1 cellular context compared by ENCODE assay signal in the genomic region with DNA sequence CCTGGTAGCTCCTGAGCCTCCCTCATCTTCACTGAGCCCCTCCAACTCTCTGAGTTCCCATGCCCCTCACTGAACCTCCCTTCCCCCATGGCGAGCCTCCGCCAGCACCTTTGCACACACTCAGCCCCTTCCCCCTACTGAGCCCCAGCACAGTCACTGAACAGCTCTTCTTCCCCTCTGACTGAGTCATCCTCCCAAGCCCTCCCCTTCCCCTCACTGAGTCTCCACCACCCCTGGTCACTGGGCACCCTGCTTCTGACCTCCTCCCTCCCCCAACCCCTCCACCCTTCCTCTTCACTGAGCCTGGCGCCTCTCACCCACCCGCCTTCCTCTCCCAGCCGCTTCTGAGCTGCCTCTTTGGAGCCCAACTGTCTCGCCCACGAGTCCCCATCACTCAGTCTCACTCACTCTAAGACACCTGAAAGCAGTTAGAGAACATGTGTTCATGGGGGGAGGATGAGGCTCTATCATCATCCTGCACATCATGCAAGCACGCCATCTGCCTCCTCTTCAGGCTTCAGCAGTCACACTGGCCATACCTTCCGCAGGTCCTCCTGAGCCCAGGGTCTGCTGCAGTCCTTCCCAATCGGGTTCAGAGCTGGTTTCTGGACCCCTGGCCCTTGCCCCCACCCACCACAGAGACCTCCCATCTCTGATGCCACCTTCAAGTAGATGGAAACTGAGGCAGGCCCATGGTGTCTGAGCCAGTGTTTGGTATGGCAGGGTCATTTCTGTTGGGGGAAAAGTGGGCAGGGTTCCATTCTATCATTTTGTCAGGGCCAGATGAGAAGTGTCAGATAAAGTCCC.
TF ChIP-seq lines count a peak whose summit lies in the region.

No MANE protein-coding gene starts in this region.

TF ChIP-seq in HepG2, 621 proteins besides CTCF, POLR2A, EP300 and RAD21 (continued from another document and continues in another):
- TF ChIP-seq, protein P1, sequence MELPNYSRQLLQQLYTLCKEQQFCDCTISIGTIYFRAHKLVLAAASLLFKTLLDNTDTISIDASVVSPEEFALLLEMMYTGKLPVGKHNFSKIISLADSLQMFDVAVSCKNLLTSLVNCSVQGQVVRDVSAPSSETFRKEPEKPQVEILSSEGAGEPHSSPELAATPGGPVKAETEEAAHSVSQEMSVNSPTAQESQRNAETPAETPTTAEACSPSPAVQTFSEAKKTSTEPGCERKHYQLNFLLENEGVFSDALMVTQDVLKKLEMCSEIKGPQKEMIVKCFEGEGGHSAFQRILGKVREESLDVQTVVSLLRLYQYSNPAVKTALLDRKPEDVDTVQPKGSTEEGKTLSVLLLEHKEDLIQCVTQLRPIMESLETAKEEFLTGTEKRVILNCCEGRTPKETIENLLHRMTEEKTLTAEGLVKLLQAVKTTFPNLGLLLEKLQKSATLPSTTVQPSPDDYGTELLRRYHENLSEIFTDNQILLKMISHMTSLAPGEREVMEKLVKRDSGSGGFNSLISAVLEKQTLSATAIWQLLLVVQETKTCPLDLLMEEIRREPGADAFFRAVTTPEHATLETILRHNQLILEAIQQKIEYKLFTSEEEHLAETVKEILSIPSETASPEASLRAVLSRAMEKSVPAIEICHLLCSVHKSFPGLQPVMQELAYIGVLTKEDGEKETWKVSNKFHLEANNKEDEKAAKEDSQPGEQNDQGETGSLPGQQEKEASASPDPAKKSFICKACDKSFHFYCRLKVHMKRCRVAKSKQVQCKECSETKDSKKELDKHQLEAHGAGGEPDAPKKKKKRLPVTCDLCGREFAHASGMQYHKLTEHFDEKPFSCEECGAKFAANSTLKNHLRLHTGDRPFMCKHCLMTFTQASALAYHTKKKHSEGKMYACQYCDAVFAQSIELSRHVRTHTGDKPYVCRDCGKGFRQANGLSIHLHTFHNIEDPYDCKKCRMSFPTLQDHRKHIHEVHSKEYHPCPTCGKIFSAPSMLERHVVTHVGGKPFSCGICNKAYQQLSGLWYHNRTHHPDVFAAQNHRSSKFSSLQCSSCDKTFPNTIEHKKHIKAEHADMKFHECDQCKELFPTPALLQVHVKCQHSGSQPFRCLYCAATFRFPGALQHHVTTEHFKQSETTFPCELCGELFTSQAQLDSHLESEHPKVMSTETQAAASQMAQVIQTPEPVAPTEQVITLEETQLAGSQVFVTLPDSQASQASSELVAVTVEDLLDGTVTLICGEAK (IDR thresholded peaks at IDR 0.05), result no peak
- TF ChIP-seq, protein P1 (CRISPR knock-in tag; IDR thresholded peaks at IDR 0.05), result no peak
- TF ChIP-seq, protein P2, sequence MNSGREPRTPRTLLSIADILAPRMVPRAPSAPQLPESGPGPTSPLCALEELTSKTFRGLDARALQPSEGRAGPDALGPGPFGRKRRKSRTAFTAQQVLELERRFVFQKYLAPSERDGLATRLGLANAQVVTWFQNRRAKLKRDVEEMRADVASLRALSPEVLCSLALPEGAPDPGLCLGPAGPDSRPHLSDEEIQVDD (CRISPR knock-in tag; IDR thresholded peaks at IDR 0.05; ENCODE audit: borderline replicate concordance), result no peak
- TF ChIP-seq, protein P3, sequence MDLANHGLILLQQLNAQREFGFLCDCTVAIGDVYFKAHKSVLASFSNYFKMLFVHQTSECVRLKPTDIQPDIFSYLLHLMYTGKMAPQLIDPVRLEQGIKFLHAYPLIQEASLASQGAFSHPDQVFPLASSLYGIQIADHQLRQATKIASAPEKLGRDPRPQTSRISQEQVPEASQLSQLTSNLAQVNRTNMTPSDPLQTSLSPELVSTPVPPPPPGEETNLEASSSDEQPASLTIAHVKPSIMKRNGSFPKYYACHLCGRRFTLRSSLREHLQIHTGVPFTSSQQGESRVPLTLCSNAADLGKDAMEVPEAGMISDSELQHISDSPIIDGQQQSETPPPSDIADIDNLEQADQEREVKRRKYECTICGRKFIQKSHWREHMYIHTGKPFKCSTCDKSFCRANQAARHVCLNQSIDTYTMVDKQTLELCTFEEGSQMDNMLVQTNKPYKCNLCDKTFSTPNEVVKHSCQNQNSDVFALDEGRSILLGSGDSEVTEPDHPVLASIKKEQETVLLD (CRISPR knock-in tag; IDR thresholded peaks at IDR 0.05; ENCODE audit: low read depth), result no peak
- TF ChIP-seq POLR2G (IDR thresholded peaks at IDR 0.05; ENCODE audit: low read depth, low read length) (peak; percentile 82), ESRRA (CRISPR knock-in tag; IDR thresholded peaks at IDR 0.05; ENCODE audit: low read depth) (no peak), TBX2 (CRISPR knock-in tag; IDR thresholded peaks at IDR 0.05; ENCODE audit: borderline replicate concordance) (no peak; the same call in 1 of the 2 replicates), CCDC6 (CRISPR knock-in tag; IDR thresholded peaks at IDR 0.05) (no peak), ZBTB20 (CRISPR knock-in tag; IDR thresholded peaks at IDR 0.05; ENCODE audit: borderline replicate concordance, low read depth) (peak; percentile 15; the same call in 1 of the 2 replicates), ZC3H13 (CRISPR knock-in tag; IDR thresholded peaks at IDR 0.05) (no peak), TAF15 (IDR thresholded peaks at IDR 0.05; ENCODE audit: low read depth, low read length, poor library complexity, severe bottlenecking) (no peak), POLR2AphosphoS5 (IDR thresholded peaks at IDR 0.05; ENCODE audit: low read depth, low read length) (peak; percentile 72), MXD4 (CRISPR knock-in tag; IDR thresholded peaks at IDR 0.05) (no peak), ZBTB21 (CRISPR knock-in tag; IDR thresholded peaks at IDR 0.05) (peak; percentile 11; the same call in 1 of the 2 replicates), ZNF460 (CRISPR knock-in tag; IDR thresholded peaks at IDR 0.05; ENCODE audit: borderline replicate concordance) (0 out of 2 replicates have a peak, but pooled peaks have one; percentile 45), CREB1 (IDR thresholded peaks at IDR 0.05) (peak; percentile 45; the same call in 1 of the 2 replicates), CREB1 (CRISPR knock-in tag; IDR thresholded peaks at IDR 0.05) (peak; percentile 22; the same call in 1 of the 2 replicates), RARA (CRISPR knock-in tag; IDR thresholded peaks at IDR 0.05) (peak; percentile 91), DPF2 (CRISPR knock-in tag; IDR thresholded peaks at IDR 0.05; ENCODE audit: borderline replicate concordance, low read depth) (peak; percentile 82), ZNF10 (CRISPR knock-in tag; IDR thresholded peaks at IDR 0.05; ENCODE audit: borderline replicate concordance, low read depth) (no peak), GPN1 (CRISPR knock-in tag; IDR thresholded peaks at IDR 0.05; ENCODE audit: borderline replicate concordance) (no peak), GZF1 (CRISPR knock-in tag; IDR thresholded peaks at IDR 0.05) (peak; percentile 19; the same call in 1 of the 2 replicates), KDM5B (CRISPR knock-in tag; IDR thresholded peaks at IDR 0.05; ENCODE audit: borderline replicate concordance) (no peak), AHR (CRISPR knock-in tag; IDR thresholded peaks at IDR 0.05) (no peak)
- TF ChIP-seq, protein P4, sequence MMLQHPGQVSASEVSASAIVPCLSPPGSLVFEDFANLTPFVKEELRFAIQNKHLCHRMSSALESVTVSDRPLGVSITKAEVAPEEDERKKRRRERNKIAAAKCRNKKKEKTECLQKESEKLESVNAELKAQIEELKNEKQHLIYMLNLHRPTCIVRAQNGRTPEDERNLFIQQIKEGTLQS (CRISPR knock-in tag; IDR thresholded peaks at IDR 0.05), result peak; percentile 93
- TF ChIP-seq, protein P5, sequence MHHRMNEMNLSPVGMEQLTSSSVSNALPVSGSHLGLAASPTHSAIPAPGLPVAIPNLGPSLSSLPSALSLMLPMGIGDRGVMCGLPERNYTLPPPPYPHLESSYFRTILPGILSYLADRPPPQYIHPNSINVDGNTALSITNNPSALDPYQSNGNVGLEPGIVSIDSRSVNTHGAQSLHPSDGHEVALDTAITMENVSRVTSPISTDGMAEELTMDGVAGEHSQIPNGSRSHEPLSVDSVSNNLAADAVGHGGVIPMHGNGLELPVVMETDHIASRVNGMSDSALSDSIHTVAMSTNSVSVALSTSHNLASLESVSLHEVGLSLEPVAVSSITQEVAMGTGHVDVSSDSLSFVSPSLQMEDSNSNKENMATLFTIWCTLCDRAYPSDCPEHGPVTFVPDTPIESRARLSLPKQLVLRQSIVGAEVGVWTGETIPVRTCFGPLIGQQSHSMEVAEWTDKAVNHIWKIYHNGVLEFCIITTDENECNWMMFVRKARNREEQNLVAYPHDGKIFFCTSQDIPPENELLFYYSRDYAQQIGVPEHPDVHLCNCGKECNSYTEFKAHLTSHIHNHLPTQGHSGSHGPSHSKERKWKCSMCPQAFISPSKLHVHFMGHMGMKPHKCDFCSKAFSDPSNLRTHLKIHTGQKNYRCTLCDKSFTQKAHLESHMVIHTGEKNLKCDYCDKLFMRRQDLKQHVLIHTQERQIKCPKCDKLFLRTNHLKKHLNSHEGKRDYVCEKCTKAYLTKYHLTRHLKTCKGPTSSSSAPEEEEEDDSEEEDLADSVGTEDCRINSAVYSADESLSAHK (CRISPR knock-in tag; IDR thresholded peaks at IDR 0.05; ENCODE audit: borderline replicate concordance), result no peak
- TF ChIP-seq, protein P6, sequence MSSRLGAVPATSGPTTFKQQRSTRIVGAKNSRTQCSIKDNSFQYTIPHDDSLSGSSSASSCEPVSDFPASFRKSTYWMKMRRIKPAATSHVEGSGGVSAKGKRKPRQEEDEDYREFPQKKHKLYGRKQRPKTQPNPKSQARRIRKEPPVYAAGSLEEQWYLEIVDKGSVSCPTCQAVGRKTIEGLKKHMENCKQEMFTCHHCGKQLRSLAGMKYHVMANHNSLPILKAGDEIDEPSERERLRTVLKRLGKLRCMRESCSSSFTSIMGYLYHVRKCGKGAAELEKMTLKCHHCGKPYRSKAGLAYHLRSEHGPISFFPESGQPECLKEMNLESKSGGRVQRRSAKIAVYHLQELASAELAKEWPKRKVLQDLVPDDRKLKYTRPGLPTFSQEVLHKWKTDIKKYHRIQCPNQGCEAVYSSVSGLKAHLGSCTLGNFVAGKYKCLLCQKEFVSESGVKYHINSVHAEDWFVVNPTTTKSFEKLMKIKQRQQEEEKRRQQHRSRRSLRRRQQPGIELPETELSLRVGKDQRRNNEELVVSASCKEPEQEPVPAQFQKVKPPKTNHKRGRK (CRISPR knock-in tag; IDR thresholded peaks at IDR 0.05), result no peak
- TF ChIP-seq, protein P7, sequence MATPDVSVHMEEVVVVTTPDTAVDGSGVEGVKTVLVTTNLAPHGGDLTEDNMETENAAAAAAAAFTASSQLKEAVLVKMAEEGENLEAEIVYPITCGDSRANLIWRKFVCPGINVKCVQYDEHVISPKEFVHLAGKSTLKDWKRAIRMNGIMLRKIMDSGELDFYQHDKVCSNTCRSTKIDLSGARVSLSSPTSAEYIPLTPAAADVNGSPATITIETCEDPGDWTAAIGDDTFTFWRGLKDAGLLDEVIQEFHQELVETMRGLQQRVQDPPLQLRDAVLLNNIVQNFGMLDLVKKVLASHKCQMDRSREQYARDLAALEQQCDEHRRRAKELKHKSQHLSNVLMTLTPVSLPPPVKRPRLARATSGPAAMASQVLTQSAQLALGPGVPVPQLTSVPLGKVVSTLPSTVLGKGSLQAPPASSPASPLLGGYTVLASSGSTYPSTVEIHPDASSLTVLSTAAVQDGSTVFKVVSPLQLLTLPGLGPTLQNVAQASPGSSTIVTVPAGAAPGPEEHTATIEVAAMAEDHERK (CRISPR knock-in tag; IDR thresholded peaks at IDR 0.05; ENCODE audit: low read depth), result no peak
- TF ChIP-seq, protein P8, sequence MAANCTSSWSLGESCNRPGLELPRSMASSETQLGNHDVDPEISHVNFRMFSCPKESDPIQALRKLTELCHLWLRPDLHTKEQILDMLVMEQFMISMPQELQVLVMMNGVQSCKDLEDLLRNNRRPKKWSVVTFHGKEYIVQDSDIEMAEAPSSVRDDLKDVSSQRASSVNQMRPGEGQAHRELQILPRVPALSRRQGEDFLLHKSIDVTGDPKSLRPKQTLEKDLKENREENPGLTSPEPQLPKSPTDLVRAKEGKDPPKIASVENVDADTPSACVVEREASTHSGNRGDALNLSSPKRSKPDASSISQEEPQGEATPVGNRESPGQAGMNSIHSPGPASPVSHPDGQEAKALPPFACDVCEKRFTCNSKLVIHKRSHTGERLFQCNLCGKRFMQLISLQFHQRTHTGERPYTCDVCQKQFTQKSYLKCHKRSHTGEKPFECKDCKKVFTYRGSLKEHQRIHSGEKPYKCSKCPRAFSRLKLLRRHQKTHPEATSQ (CRISPR knock-in tag; IDR thresholded peaks at IDR 0.05; ENCODE audit: borderline replicate concordance), result no peak
- TF ChIP-seq, protein P9, sequence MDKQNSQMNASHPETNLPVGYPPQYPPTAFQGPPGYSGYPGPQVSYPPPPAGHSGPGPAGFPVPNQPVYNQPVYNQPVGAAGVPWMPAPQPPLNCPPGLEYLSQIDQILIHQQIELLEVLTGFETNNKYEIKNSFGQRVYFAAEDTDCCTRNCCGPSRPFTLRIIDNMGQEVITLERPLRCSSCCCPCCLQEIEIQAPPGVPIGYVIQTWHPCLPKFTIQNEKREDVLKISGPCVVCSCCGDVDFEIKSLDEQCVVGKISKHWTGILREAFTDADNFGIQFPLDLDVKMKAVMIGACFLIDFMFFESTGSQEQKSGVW (CRISPR knock-in tag; IDR thresholded peaks at IDR 0.05; ENCODE audit: borderline replicate concordance), result no peak
- TF ChIP-seq, protein P10, sequence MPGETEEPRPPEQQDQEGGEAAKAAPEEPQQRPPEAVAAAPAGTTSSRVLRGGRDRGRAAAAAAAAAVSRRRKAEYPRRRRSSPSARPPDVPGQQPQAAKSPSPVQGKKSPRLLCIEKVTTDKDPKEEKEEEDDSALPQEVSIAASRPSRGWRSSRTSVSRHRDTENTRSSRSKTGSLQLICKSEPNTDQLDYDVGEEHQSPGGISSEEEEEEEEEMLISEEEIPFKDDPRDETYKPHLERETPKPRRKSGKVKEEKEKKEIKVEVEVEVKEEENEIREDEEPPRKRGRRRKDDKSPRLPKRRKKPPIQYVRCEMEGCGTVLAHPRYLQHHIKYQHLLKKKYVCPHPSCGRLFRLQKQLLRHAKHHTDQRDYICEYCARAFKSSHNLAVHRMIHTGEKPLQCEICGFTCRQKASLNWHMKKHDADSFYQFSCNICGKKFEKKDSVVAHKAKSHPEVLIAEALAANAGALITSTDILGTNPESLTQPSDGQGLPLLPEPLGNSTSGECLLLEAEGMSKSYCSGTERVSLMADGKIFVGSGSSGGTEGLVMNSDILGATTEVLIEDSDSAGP (CRISPR knock-in tag; IDR thresholded peaks at IDR 0.05; ENCODE audit: borderline replicate concordance), result peak; percentile 66
